Comparison of ENCODE assay signal across 23 cellular contexts in genomic region chr4:153079824-153080486, GRCh38.
DNase-seq lines count a peak whose midpoint lies in the region; ATAC-seq and TF ChIP-seq lines count a peak whose summit lies in the region.
"Had no signal": no experiment of that assay in that cellular context is flagged by ENCODE, and none has a peak within 500 bp of the region (broad histone marks: within the 10 kb centered on the region; RNA-seq: fewer than 3 reads in every experiment).

No MANE protein-coding gene starts in this region.

- H2BK12ac ChIP-seq in trophoblast cell (ENCODE audit: low read length): no peak overlapping the region

- H3K4me1 ChIP-seq in trophoblast cell (ENCODE audit: control insufficient read depth in 1 of 2, insufficient read depth in 2 of 2, low read length in 2 of 2) (no peaks in the 10 kb centered on the region), right lobe of liver (peaks cover 0 to 2% (median 0%) of the 10 kb centered on the region in 4 donors)
- H3K4me1 ChIP-seq: foreskin keratinocyte had no signal

- in situ Hi-C loops in brain microvascular endothelial cell (cut with HindIII; ENCODE audit: low pct_ligation_motif_present, low sequenced_read_pairs): no loop called here

- no peak overlapping the region for H3K23ac ChIP-seq in trophoblast cell (ENCODE audit: low read length)

- CTCF ChIA-PET in WTC11 (lab: Charles Lee): interaction anchor here (0.6 kb wide), 1 partner anchor 63 kb away, joined by 3 read pairs; no protein-coding TSS in a partner anchor

- H3K27ac ChIP-seq in trophoblast cell (ENCODE audit: low read depth, low read length): no peak overlapping the region
- H3K27ac ChIP-seq in brain microvascular endothelial cell: no peak overlapping the region
- H3K27ac ChIP-seq in right lobe of liver: no peak overlapping the region
- H3K27ac ChIP-seq: foreskin keratinocyte, tibial artery had no signal

- WGBS in trophoblast cell (ENCODE audit: extremely low coverage, insufficient coverage, insufficient read length): no CpG with 5 or more reads among the region's 7 CpGs
- 38% methylated on average over 1 of the region's 7 CpGs for WGBS in right lobe of liver (ENCODE audit: insufficient coverage, low coverage, low lambda C conversion rate, missing lambda C conversion rate)

- no peaks in the 10 kb centered on the region for H3K79me1 ChIP-seq in trophoblast cell (ENCODE audit: low read length)

- H3K9me3 ChIP-seq in trophoblast cell (ENCODE audit: insufficient read depth, low read depth, low read length) (no peaks in the 10 kb centered on the region), right lobe of liver (no peaks in the 10 kb centered on the region)
- H3K9me3 ChIP-seq: tibial artery had no signal

- H3K4ac ChIP-seq in trophoblast cell (ENCODE audit: low read depth, low read length): no peak overlapping the region

- H4K8ac ChIP-seq in trophoblast cell (ENCODE audit: low read depth, low read length): no peak overlapping the region

- peaks cover 1% of the 10 kb centered on the region for H3K36me3 Mint-ChIP-seq in central memory CD8-positive, alpha-beta T cell (ENCODE audit: insufficient read depth)
- H3K36me3 Mint-ChIP-seq in WTC11: no peaks in the 10 kb centered on the region

- H4K12ac ChIP-seq in trophoblast cell (ENCODE audit: low read depth, low read length): no peak overlapping the region

- H3K4me3 ChIP-seq in trophoblast cell (ENCODE audit: low read depth, low read length) (no peak overlapping the region), brain microvascular endothelial cell (ENCODE audit: low read depth, low read length) (no peak overlapping the region), right lobe of liver (no peak overlapping the region)
- H3K4me3 ChIP-seq: GM23338, tibial artery had no signal

- H4K91ac ChIP-seq in trophoblast cell (ENCODE audit: low read depth, low read length): no peak overlapping the region

- H3K4me2 ChIP-seq in trophoblast cell (ENCODE audit: low read length): no peak overlapping the region
- H3K4me2 ChIP-seq: GM23338 had no signal

- H3K18ac ChIP-seq in trophoblast cell (ENCODE audit: low read length): no peak overlapping the region

- no peak overlapping the region for H3K4me3 Mint-ChIP-seq in central memory CD8-positive, alpha-beta T cell
- no peak overlapping the region for H3K4me3 Mint-ChIP-seq in WTC11
- H3K4me3 Mint-ChIP-seq: activated CD4-positive, alpha-beta T cell treated with anti-CD3 and anti-CD28 coated beads for 36 hours; GM23338; T-helper 1 cell treated with Interleukin-12 subunit alpha and Interleukin-12 subunit beta and Interleukin-4 antibody, amounts not matched to agents 30 μg/mL and 1 μg/mL, for 36 hours had no signal

- peak; percentile 35 for ATAC-seq in central memory CD8-positive, alpha-beta T cell (replicated peaks; ENCODE audit: extremely low read depth, poor library complexity, severe bottlenecking)
- ATAC-seq in WTC11 (no peak), right lobe of liver (no peak)
- ATAC-seq: activated CD4-positive, alpha-beta T cell treated with anti-CD3 and anti-CD28 coated beads for 36 hours; foreskin keratinocyte; GM23338; right cardiac atrium had no signal

- no peak overlapping the region for H2BK5ac ChIP-seq in trophoblast cell (ENCODE audit: low read depth, low read length, poor library complexity)

- intact Hi-C loops in right lobe of liver (cut with DNase I): loop anchor here in 1 of 2 donors (10.0 kb wide), 1 partner anchor 235 kb away; no protein-coding TSS in a partner anchor

- TF ChIP-seq POLR2A in right lobe of liver (IDR thresholded peaks at IDR 0.05): no peak

- DNase-seq in NCI-H146 (lab: John Stamatoyannopoulos, UW): peak; percentile 6
- DNase-seq in NCI-H146 treated with DMSO at 0.1 percent for 48 hours (lab: John Stamatoyannopoulos, UW; ENCODE audit: unreplicated experiment): no peak
- DNase-seq in OCI-M1 (lab: John Stamatoyannopoulos, UW): peak; percentile 92
- DNase-seq in central memory CD8-positive, alpha-beta T cell (ENCODE audit: low spot score in 2 of 2): no peak
- DNase-seq in trophoblast cell: peak; percentile 11 to 73
- no peak for DNase-seq in brain microvascular endothelial cell
- no peak for DNase-seq in WTC11 (ENCODE audit: low spot score)
- DNase-seq in right lobe of liver: no peak
- DNase-seq: 8988T; activated CD4-positive, alpha-beta T cell treated with anti-CD3 and anti-CD28 coated beads for 36 hours; activated gamma-delta T cell treated with Interleukin-2 at 50 U/mL for 16 hours; aorta; C1 segment of cervical spinal cord; foreskin keratinocyte; MM.1S; NCI-H2029 treated with DMSO at 0.1 percent for 48 hours; NCI-H526; nucleus accumbens; right cardiac atrium; SHP77 treated with DMSO at 0.1 percent for 48 hours; tibial artery had no signal

- H3K14ac ChIP-seq in trophoblast cell (ENCODE audit: low read length): no peak overlapping the region

- no peak overlapping the region for H3K27ac Mint-ChIP-seq in central memory CD8-positive, alpha-beta T cell (ENCODE audit: low read depth)
- no peak overlapping the region for H3K27ac Mint-ChIP-seq in WTC11
- H3K27ac Mint-ChIP-seq: activated CD4-positive, alpha-beta T cell treated with anti-CD3 and anti-CD28 coated beads for 36 hours; GM23338; T-helper 1 cell treated with Interleukin-12 subunit alpha and Interleukin-12 subunit beta and Interleukin-4 antibody, amounts not matched to agents 30 μg/mL and 1 μg/mL, for 36 hours had no signal

- H2BK120ac ChIP-seq in trophoblast cell (ENCODE audit: insufficient read depth, low read length, poor library complexity): no peak overlapping the region

- no peaks in the 10 kb centered on the region for H3K36me3 ChIP-seq in trophoblast cell (ENCODE audit: control insufficient read depth in 1 of 2, insufficient read depth in 2 of 2, low read length in 2 of 2)
- H3K36me3 ChIP-seq in brain microvascular endothelial cell (replicated peaks): no peaks in the 10 kb centered on the region
- no peaks in the 10 kb centered on the region for H3K36me3 ChIP-seq in right lobe of liver
- H3K36me3 ChIP-seq: tibial artery had no signal

- POLR2A ChIA-PET in WTC11 (lab: Charles Lee): no interaction called here

- no peak for TF ChIP-seq CTCF in brain microvascular endothelial cell (IDR thresholded peaks at IDR 0.05; ENCODE audit: low read depth, low read length, missing control alignments)
- no peak for TF ChIP-seq CTCF in WTC11 (IDR thresholded peaks at IDR 0.05)
- no peak for TF ChIP-seq CTCF in right lobe of liver (IDR thresholded peaks at IDR 0.05)

- H3K79me2 ChIP-seq in trophoblast cell (ENCODE audit: control insufficient read depth, insufficient read depth, low read length, poor library complexity): no peaks in the 10 kb centered on the region

- H3K9ac ChIP-seq in trophoblast cell (ENCODE audit: low read length): no peak overlapping the region

- H3K4me1 Mint-ChIP-seq in central memory CD8-positive, alpha-beta T cell: peaks cover 6% of the 10 kb centered on the region
- peaks cover 45% of the 10 kb centered on the region for H3K4me1 Mint-ChIP-seq in WTC11

- no peak overlapping the region for H2AFZ ChIP-seq in trophoblast cell (ENCODE audit: insufficient read depth, low read length, poor library complexity)
- H2AFZ ChIP-seq: GM23338 had no signal

- H3K27me3 ChIP-seq in trophoblast cell (ENCODE audit: insufficient read depth, low read length) (no peaks in the 10 kb centered on the region), brain microvascular endothelial cell (replicated peaks) (no peaks in the 10 kb centered on the region), right lobe of liver (no peaks in the 10 kb centered on the region)
- H3K27me3 ChIP-seq: foreskin keratinocyte, tibial artery had no signal

- no peak overlapping the region for H2AK5ac ChIP-seq in trophoblast cell (ENCODE audit: low read length)

- peaks cover 41% of the 10 kb centered on the region for H3K27me3 Mint-ChIP-seq in central memory CD8-positive, alpha-beta T cell
- peaks cover 11% of the 10 kb centered on the region; the same call in 1 of the 2 replicates for H3K27me3 Mint-ChIP-seq in WTC11 (ENCODE audit: low read depth)

- no peaks in the 10 kb centered on the region for H3K9me3 Mint-ChIP-seq in central memory CD8-positive, alpha-beta T cell
- H3K9me3 Mint-ChIP-seq in WTC11: no peaks in the 10 kb centered on the region
- H3K9me3 Mint-ChIP-seq: GM23338; T-helper 1 cell treated with Interleukin-12 subunit alpha and Interleukin-12 subunit beta and Interleukin-4 antibody, amounts not matched to agents 30 μg/mL and 1 μg/mL, for 36 hours had no signal

TF ChIP-seq in WTC11, 78 proteins besides CTCF, POLR2A, EP300 and RAD21 (continues in another document):
- TF ChIP-seq GRHL2 (CRISPR knock-in tag; IDR thresholded peaks at IDR 0.05; ENCODE audit: insufficient replicate concordance, severe bottlenecking): no peak
- no peak for TF ChIP-seq MXD4 (CRISPR knock-in tag; IDR thresholded peaks at IDR 0.05; ENCODE audit: borderline replicate concordance)
- no peak for TF ChIP-seq MYBL2 (CRISPR knock-in tag; IDR thresholded peaks at IDR 0.05)
- no peak for TF ChIP-seq CBFB (CRISPR knock-in tag; IDR thresholded peaks at IDR 0.05; ENCODE audit: low read depth)
- no peak for TF ChIP-seq IRF1 (CRISPR knock-in tag; IDR thresholded peaks at IDR 0.05)
- no peak for TF ChIP-seq ZNF512 (CRISPR knock-in tag; IDR thresholded peaks at IDR 0.05; ENCODE audit: borderline replicate concordance)

Comparison
In these comparisons a context has a peak if more than half of its experiments do, and no peak if none do; other contexts are left out.
1. DNase-seq: peak in NCI-H146 (single experiment), OCI-M1 (single experiment) and trophoblast cell (2 of 2); none in NCI-H146 treated with DMSO at 0.1 percent for 48 hours (single experiment), central memory CD8-positive, alpha-beta T cell (0 of 2), brain microvascular endothelial cell (single experiment), WTC11 (single experiment) and right lobe of liver (0 of 3).